ENCODE assay signal across 25 cellular contexts in genomic region chr5:101658433-101658832, GRCh38.
"Had no signal": no experiment of that assay in that cellular context is flagged by ENCODE, and none has a peak within 500 bp of the region (broad histone marks: within the 10 kb centered on the region; RNA-seq: fewer than 3 reads in every experiment).

No MANE protein-coding gene starts in this region.

- H3K36me3 Mint-ChIP-seq: immature natural killer cell; naive B cell; stimulated activated naive B cell treated with anti-CD40 and anti-IgM and Interleukin-4, amounts not matched to agents 10 μg/mL and 1 μg/mL and 100 μg/mL, for 72 hours had no signal

- H3K27ac ChIP-seq: epithelial cell of prostate, esophagus muscularis mucosa, gastrocnemius medialis, heart right ventricle, neutrophil, sigmoid colon, skin epidermis, testis, tibial nerve, upper lobe of right lung had no signal

- H3K4me1 Mint-ChIP-seq: immature natural killer cell; naive B cell; stimulated activated naive B cell treated with anti-CD40 and anti-IgM and Interleukin-4, amounts not matched to agents 10 μg/mL and 1 μg/mL and 100 μg/mL, for 72 hours; stimulated activated naive CD8-positive, alpha-beta T cell treated with anti-CD3 and anti-CD28 coated beads, Interleukin-15, amount 100 ng/mL, for 72 hours had no signal

- H3K4me3 ChIP-seq: esophagus muscularis mucosa, gastrocnemius medialis, heart right ventricle, lung, sigmoid colon, skin epidermis, testis, tibial nerve, upper lobe of right lung had no signal

- H3K36me3 ChIP-seq: esophagus muscularis mucosa, gastrocnemius medialis, heart right ventricle, neutrophil, sigmoid colon, tibial nerve, upper lobe of right lung had no signal

- H3K27me3 Mint-ChIP-seq: naive B cell; stimulated activated naive B cell treated with anti-CD40 and anti-IgM and Interleukin-4, amounts not matched to agents 10 μg/mL and 1 μg/mL and 100 μg/mL, for 72 hours; stimulated activated naive CD8-positive, alpha-beta T cell treated with anti-CD3 and anti-CD28 coated beads, Interleukin-15, amount 100 ng/mL, for 72 hours had no signal

- H3K4me1 ChIP-seq: esophagus muscularis mucosa, gastrocnemius medialis, heart right ventricle, sigmoid colon, testis, tibial nerve, upper lobe of right lung had no signal

- H3K27ac Mint-ChIP-seq: immature natural killer cell; naive B cell; nephron; stimulated activated naive B cell treated with anti-CD40 and anti-IgM and Interleukin-4, amounts not matched to agents 10 μg/mL and 1 μg/mL and 100 μg/mL, for 72 hours; stimulated activated naive CD8-positive, alpha-beta T cell treated with anti-CD3 and anti-CD28 coated beads, Interleukin-15, amount 100 ng/mL, for 72 hours had no signal

- ATAC-seq: gastrocnemius medialis; heart right ventricle; left colon; left ventricle myocardium superior; stimulated activated naive CD8-positive, alpha-beta T cell treated with anti-CD3 and anti-CD28 coated beads, Interleukin-15, amount 100 ng/mL, for 72 hours; upper lobe of right lung had no signal

- H3K9me3 Mint-ChIP-seq: naive B cell; nephron; stimulated activated naive B cell treated with anti-CD40 and anti-IgM and Interleukin-4, amounts not matched to agents 10 μg/mL and 1 μg/mL and 100 μg/mL, for 72 hours; stimulated activated naive CD8-positive, alpha-beta T cell treated with anti-CD3 and anti-CD28 coated beads, Interleukin-15, amount 100 ng/mL, for 72 hours had no signal

- DNase-seq: effector memory CD4-positive, alpha-beta T cell; gastrocnemius medialis; heart right ventricle; hypothalamus; immature natural killer cell; kidney; left colon; left ventricle myocardium superior; mesenchymal stem cell; naive B cell; posterior cingulate gyrus; sigmoid colon; stimulated activated CD4-positive, alpha-beta T cell treated with anti-CD3 and anti-CD28 coated beads, Interleukin-2, amount 100 ng/mL, for 24 hours; stimulated activated CD4-positive, alpha-beta T cell treated with anti-CD3 and anti-CD28 coated beads, Interleukin-4, amount 100 ng/mL, for 4 hours; stimulated activated naive B cell treated with anti-CD40 and anti-IgM and Interleukin-4, amounts not matched to agents 10 μg/mL and 1 μg/mL and 100 μg/mL, for 72 hours; stimulated activated naive CD8-positive, alpha-beta T cell treated with anti-CD3 and anti-CD28 coated beads, Interleukin-15, amount 100 ng/mL, for 72 hours; testis; upper lobe of right lung had no signal

- H3K27me3 ChIP-seq: esophagus muscularis mucosa, gastrocnemius medialis, heart right ventricle, neutrophil, sigmoid colon, testis, tibial nerve, upper lobe of right lung had no signal

- H3K4me3 Mint-ChIP-seq: immature natural killer cell; naive B cell; nephron; stimulated activated naive B cell treated with anti-CD40 and anti-IgM and Interleukin-4, amounts not matched to agents 10 μg/mL and 1 μg/mL and 100 μg/mL, for 72 hours; stimulated activated naive CD8-positive, alpha-beta T cell treated with anti-CD3 and anti-CD28 coated beads, Interleukin-15, amount 100 ng/mL, for 72 hours had no signal

- H3K9me3 ChIP-seq: esophagus muscularis mucosa, gastrocnemius medialis, heart right ventricle, neutrophil, sigmoid colon, testis, tibial nerve, upper lobe of right lung had no signal
